In the genomic region with DNA sequence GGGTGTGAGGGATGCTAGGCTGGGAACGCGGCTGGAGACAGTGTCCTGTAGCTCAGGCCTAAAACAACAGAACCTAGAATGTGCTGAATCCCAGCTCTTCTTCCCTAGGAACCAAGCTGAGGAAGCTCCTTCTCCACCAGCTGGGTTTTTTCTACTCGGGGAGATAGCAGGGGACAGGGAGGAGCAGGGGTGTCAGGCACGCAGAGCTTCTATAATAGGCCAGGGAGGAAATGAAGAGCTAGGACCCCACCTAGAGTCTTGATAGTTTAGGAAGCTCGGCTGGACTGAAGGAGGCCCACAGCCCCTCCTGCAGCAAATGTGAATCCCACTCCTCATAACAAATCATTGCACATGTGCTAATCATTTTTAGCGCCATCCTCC, we compare ENCODE assay signal across 2 cellular contexts.
TF ChIP-seq lines count a peak whose summit lies in the region.

No MANE protein-coding gene starts in this region.

TF ChIP-seq in liver, 16 proteins besides CTCF, POLR2A, EP300 and RAD21:
- TF ChIP-seq HNF4G (IDR thresholded peaks at IDR 0.05), result no peak
- peak; percentile 23 for TF ChIP-seq NR2F2 (IDR thresholded peaks at IDR 0.05)

TF ChIP-seq in HepG2, 621 proteins besides CTCF, POLR2A, EP300 and RAD21:
- TF ChIP-seq ZC3H4 (CRISPR knock-in tag; IDR thresholded peaks at IDR 0.05; ENCODE audit: borderline replicate concordance), result no peak
- TF ChIP-seq ATF7 (IDR thresholded peaks at IDR 0.05), result no peak
- no peak for TF ChIP-seq ATF7 (CRISPR knock-in tag; IDR thresholded peaks at IDR 0.05)
- TF ChIP-seq KDM6A (CRISPR knock-in tag; IDR thresholded peaks at IDR 0.05; ENCODE audit: low read depth), result no peak
